Comparison of ENCODE assay signal across 25 cellular contexts in genomic region chr10:42809670-42810069, GRCh38. TPM values are rescaled to one million over a fixed set of nuclear protein-coding genes. Genes with fewer than 3 reads are reported as not detected.
DNase-seq lines count a peak whose midpoint lies in the region; ATAC-seq and TF ChIP-seq lines count a peak whose summit lies in the region.
"Had no signal": no experiment of that assay in that cellular context is flagged by ENCODE, and none has a peak within 500 bp of the region (broad histone marks: within the 10 kb centered on the region; RNA-seq: fewer than 3 reads in every experiment).

No MANE protein-coding gene starts in this region.

- H3K27me3 ChIP-seq in osteoblast (ENCODE audit: insufficient read depth, low read length), result no peaks in the 10 kb centered on the region
- H3K27me3 ChIP-seq: ascending aorta, heart right ventricle had no signal

- peaks cover 22 to 58% of the 10 kb centered on the region in 2 donors for H3K36me3 Mint-ChIP-seq in activated T-cell treated with anti-CD3 and anti-CD28 coated beads, Interleukin-2, amount 50 U/mL, for 72 hours (ENCODE audit: insufficient read depth in 2 of 2)
- H3K36me3 Mint-ChIP-seq in activated T-cell treated with anti-CD3 and anti-CD28 coated beads, Interleukin-2, amount 50 U/mL, for 4 hours (ENCODE audit: insufficient read depth), result peaks cover 74% of the 10 kb centered on the region
- H3K36me3 Mint-ChIP-seq in stimulated activated memory B cell treated with anti-CD40 and anti-IgM and Interleukin-4, amounts not matched to agents 10 μg/mL and 1 μg/mL and 100 μg/mL, for 72 hours, result peaks cover 95% of the 10 kb centered on the region

- H3K4me2 ChIP-seq in osteoblast (ENCODE audit: insufficient read depth, low read length), result no peak overlapping the region
- H3K4me2 ChIP-seq: SK-N-SH had no signal

- H3K4me1 Mint-ChIP-seq in activated T-cell treated with anti-CD3 and anti-CD28 coated beads, Interleukin-2, amount 50 U/mL, for 72 hours (ENCODE audit: low read depth), result peaks cover 23% of the 10 kb centered on the region
- H3K4me1 Mint-ChIP-seq in activated T-cell treated with anti-CD3 and anti-CD28 coated beads, Interleukin-2, amount 50 U/mL, for 4 hours (ENCODE audit: low read depth), result peaks cover 19% of the 10 kb centered on the region
- peaks cover 39% of the 10 kb centered on the region for H3K4me1 Mint-ChIP-seq in stimulated activated memory B cell treated with anti-CD40 and anti-IgM and Interleukin-4, amounts not matched to agents 10 μg/mL and 1 μg/mL and 100 μg/mL, for 72 hours

- no peak for ATAC-seq in activated T-cell treated with anti-CD3 and anti-CD28 coated beads, Interleukin-2, amount 50 U/mL, for 72 hours (replicated peaks in 1 of 2)
- no peak for ATAC-seq in activated T-cell treated with anti-CD3 and anti-CD28 coated beads, Interleukin-2, amount 50 U/mL, for 4 hours
- peak; percentile 83 for ATAC-seq in HG02610 (IDR thresholded peaks at IDR 0.05; ENCODE audit: unreplicated experiment)
- ATAC-seq in HG03565 (IDR thresholded peaks at IDR 0.05; ENCODE audit: unreplicated experiment), result peak; percentile 74
- no peak for ATAC-seq in stimulated activated memory B cell treated with anti-CD40 and anti-IgM and Interleukin-4, amounts not matched to agents 10 μg/mL and 1 μg/mL and 100 μg/mL, for 72 hours
- ATAC-seq: activated naive CD4-positive, alpha-beta T cell treated with anti-CD3 and anti-CD28 coated beads, Interleukin-2, amount 50 U/mL, for 72 hours; heart right ventricle; left colon had no signal

- DNase-seq in activated T-cell treated with anti-CD3 and anti-CD28 coated beads, Interleukin-2, amount 50 U/mL, for 72 hours, result no peak
- no peak for DNase-seq in activated T-cell treated with anti-CD3 and anti-CD28 coated beads, Interleukin-2, amount 50 U/mL, for 4 hours
- DNase-seq in cerebellum (ENCODE audit: low spot score) (no peak), osteoblast (ENCODE audit: insufficient read length, low spot score, missing footprints) (no peak), AML-193 (lab: John Stamatoyannopoulos, UW) (no peak)
- DNase-seq: 8988T; activated CD4-positive, alpha-beta T cell treated with anti-CD3 and anti-CD28 coated beads, Interleukin-2, amount 10 ng/mL, durations not matched to agents 24 days and 14 days; CD8-positive, alpha-beta memory T cell; DMS153; GM23248; heart right ventricle; HFFc6; left colon; mesenchymal stem cell; NCI-H2081; NCI-H82; SK-N-SH; stimulated activated CD4-positive, alpha-beta T cell treated with anti-CD3 and anti-CD28 coated beads, Interleukin-15, amount 100 ng/mL, for 24 hours had no signal

- no peaks in the 10 kb centered on the region for H3K4me1 ChIP-seq in osteoblast (ENCODE audit: insufficient read depth, low read length)
- H3K4me1 ChIP-seq: ascending aorta, heart right ventricle, prostate gland had no signal

- H4K20me1 ChIP-seq in osteoblast (ENCODE audit: insufficient read depth, low read length), result peaks cover 3% of the 10 kb centered on the region

- H3K36me3 ChIP-seq in osteoblast (ENCODE audit: insufficient read depth, low read length), result peaks cover 22% of the 10 kb centered on the region
- H3K36me3 ChIP-seq: prostate gland had no signal

- H3K27ac ChIP-seq in osteoblast (ENCODE audit: low read depth, low read length), result no peak overlapping the region
- H3K27ac ChIP-seq: ascending aorta, GM23248, heart right ventricle, prostate gland had no signal

- peaks cover 2 to 9% of the 10 kb centered on the region in 2 donors for H3K9me3 Mint-ChIP-seq in activated T-cell treated with anti-CD3 and anti-CD28 coated beads, Interleukin-2, amount 50 U/mL, for 72 hours
- peaks cover 15% of the 10 kb centered on the region for H3K9me3 Mint-ChIP-seq in activated T-cell treated with anti-CD3 and anti-CD28 coated beads, Interleukin-2, amount 50 U/mL, for 4 hours
- H3K9me3 Mint-ChIP-seq in stimulated activated memory B cell treated with anti-CD40 and anti-IgM and Interleukin-4, amounts not matched to agents 10 μg/mL and 1 μg/mL and 100 μg/mL, for 72 hours, result peaks cover 11% of the 10 kb centered on the region

- no peaks in the 10 kb centered on the region for H3K27me3 Mint-ChIP-seq in activated T-cell treated with anti-CD3 and anti-CD28 coated beads, Interleukin-2, amount 50 U/mL, for 72 hours (ENCODE audit: low read depth)
- no peaks in the 10 kb centered on the region for H3K27me3 Mint-ChIP-seq in activated T-cell treated with anti-CD3 and anti-CD28 coated beads, Interleukin-2, amount 50 U/mL, for 4 hours (ENCODE audit: low read depth)
- no peaks in the 10 kb centered on the region for H3K27me3 Mint-ChIP-seq in stimulated activated memory B cell treated with anti-CD40 and anti-IgM and Interleukin-4, amounts not matched to agents 10 μg/mL and 1 μg/mL and 100 μg/mL, for 72 hours
- H3K27me3 Mint-ChIP-seq: activated CD4-positive, alpha-beta T cell treated with anti-CD3 and anti-CD28 coated beads, Interleukin-2, amount 10 ng/mL, durations not matched to agents 24 days and 14 days; CD8-positive, alpha-beta memory T cell had no signal

- H3K9me3 ChIP-seq in osteoblast (ENCODE audit: low read depth, low read length), result no peaks in the 10 kb centered on the region
- H3K9me3 ChIP-seq: prostate gland, SK-N-SH had no signal

- peak overlapping the region; percentile 19 for H3K27ac Mint-ChIP-seq in activated T-cell treated with anti-CD3 and anti-CD28 coated beads, Interleukin-2, amount 50 U/mL, for 72 hours
- peak overlapping the region; percentile 54 for H3K27ac Mint-ChIP-seq in stimulated activated memory B cell treated with anti-CD40 and anti-IgM and Interleukin-4, amounts not matched to agents 10 μg/mL and 1 μg/mL and 100 μg/mL, for 72 hours
- H3K27ac Mint-ChIP-seq: activated CD4-positive, alpha-beta T cell treated with anti-CD3 and anti-CD28 coated beads, Interleukin-2, amount 10 ng/mL, durations not matched to agents 24 days and 14 days; HFFc6; T-helper 2 cell treated with Interferon-gamma antibody and Interleukin-4, amounts not matched to agents 5 μg/mL and 100 μg/mL, for 36 hours had no signal

- no peak for TF ChIP-seq CTCF in osteoblast (IDR thresholded peaks at IDR 0.05; ENCODE audit: extremely low read depth, low read depth, low read length)

- peaks cover 29% of the 10 kb centered on the region for H3K79me2 ChIP-seq in osteoblast (ENCODE audit: insufficient read depth, low read length)

- no peak overlapping the region for H3K4me3 Mint-ChIP-seq in activated T-cell treated with anti-CD3 and anti-CD28 coated beads, Interleukin-2, amount 50 U/mL, for 72 hours
- H3K4me3 Mint-ChIP-seq in activated T-cell treated with anti-CD3 and anti-CD28 coated beads, Interleukin-2, amount 50 U/mL, for 4 hours, result no peak overlapping the region
- no peak overlapping the region for H3K4me3 Mint-ChIP-seq in stimulated activated memory B cell treated with anti-CD40 and anti-IgM and Interleukin-4, amounts not matched to agents 10 μg/mL and 1 μg/mL and 100 μg/mL, for 72 hours
- H3K4me3 Mint-ChIP-seq: activated CD4-positive, alpha-beta T cell treated with anti-CD3 and anti-CD28 coated beads, Interleukin-2, amount 10 ng/mL, durations not matched to agents 24 days and 14 days; CD8-positive, alpha-beta memory T cell; HFFc6; T-helper 2 cell treated with Interferon-gamma antibody and Interleukin-4, amounts not matched to agents 5 μg/mL and 100 μg/mL, for 36 hours had no signal

- no peak overlapping the region for H2AFZ ChIP-seq in osteoblast (ENCODE audit: low read length)
- H2AFZ ChIP-seq: GM23248 had no signal

- H3K4me3 ChIP-seq in osteoblast (ENCODE audit: insufficient read depth, low read length), result no peak overlapping the region
- H3K4me3 ChIP-seq: ascending aorta, GM23248, heart right ventricle, prostate gland had no signal

RNA-seq across cellular contexts. Expression of gene BMS1, which starts 27.1 kb away (rescaled TPM):
- 10 to 100 TPM; 14.3 to 14.5 TPM for total RNA-seq in activated T-cell treated with anti-CD3 and anti-CD28 coated beads, Interleukin-2, amount 50 U/mL, for 72 hours
- 10 to 100 TPM; 57.3 to 64.4 (median 58.6) TPM for total RNA-seq in activated T-cell treated with anti-CD3 and anti-CD28 coated beads, Interleukin-2, amount 50 U/mL, for 4 hours
- total RNA-seq in cerebellum (11.5 TPM), osteoblast (13.0 and 14.5 TPM in 2 replicates)

Comparison
In these comparisons a context has a peak if more than half of its experiments do, and no peak if none do; other contexts are left out.
1. ATAC-seq: peak in HG02610 (single experiment) and HG03565 (single experiment); none in activated T-cell treated with anti-CD3 and anti-CD28 coated beads, Interleukin-2, amount 50 U/mL, for 72 hours (0 of 2), activated T-cell treated with anti-CD3 and anti-CD28 coated beads, Interleukin-2, amount 50 U/mL, for 4 hours (0 of 2) and stimulated activated memory B cell treated with anti-CD40 and anti-IgM and Interleukin-4, amounts not matched to agents 10 μg/mL and 1 μg/mL and 100 μg/mL, for 72 hours (single experiment).